In the genomic region with DNA sequence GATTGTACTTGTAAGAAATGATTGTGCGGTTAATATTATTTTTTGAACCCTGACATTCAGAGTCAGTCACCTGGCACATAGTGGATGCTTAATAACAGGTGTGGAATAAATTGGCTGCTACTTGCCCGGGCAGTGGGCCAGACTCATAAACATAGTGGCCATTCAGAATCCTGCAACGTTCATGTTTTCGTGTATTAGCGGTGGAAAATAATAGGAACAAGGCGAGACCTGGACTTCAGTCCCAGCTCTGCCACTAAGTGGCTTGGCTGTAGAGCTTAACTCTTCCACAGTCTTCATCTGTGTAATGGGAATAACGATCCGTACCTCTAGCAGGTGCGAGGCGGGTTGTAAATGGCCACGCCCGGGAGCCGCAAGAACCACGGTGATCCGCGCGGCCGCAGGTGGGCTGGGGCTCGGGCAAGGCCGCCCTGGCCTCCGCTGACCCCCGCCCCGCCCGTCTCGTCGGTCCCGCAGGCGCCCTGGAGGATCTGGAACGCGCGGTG, we compare ENCODE assay signal across 8 cellular contexts. TPM values are rescaled to one million over a fixed set of nuclear protein-coding genes. Genes with fewer than 3 reads are reported as not detected.
DNase-seq lines count a peak whose midpoint lies in the region; ATAC-seq and TF ChIP-seq lines count a peak whose summit lies in the region.

No MANE protein-coding gene starts in this region.

- no peak for TF ChIP-seq CTCF in hepatocyte (IDR thresholded peaks at IDR 0.05; ENCODE audit: poor library complexity)

- peak; percentile 21 for DNase-seq in DMS153 (lab: John Stamatoyannopoulos, UW)
- DNase-seq in activated CD4-positive, alpha-beta memory T cell treated with anti-CD3 and anti-CD28 coated beads for 36 hours, result no peak
- DNase-seq in hepatocyte (ENCODE audit: low spot score), result no peak
- DNase-seq in epidermal melanocyte (ENCODE audit: insufficient read length, low spot score), result no peak
- DNase-seq in NK-92 treated with Interleukin-12 subunit alpha and Interleukin-12 subunit beta, amount 100 ng/mL, for 24 hours (lab: John Stamatoyannopoulos, UW), result no peak

- H3K36me3 ChIP-seq in hepatocyte (replicated peaks; ENCODE audit: insufficient read depth, low read depth) (no peaks in the 10 kb centered on the region), skeletal muscle tissue (ENCODE audit: control insufficient read depth in 3 of 3, insufficient read depth in 3 of 3, low read length in 3 of 3) (peaks cover 0 to 5% (median under 1%) of the 10 kb centered on the region in 3 donors)

- H3K27ac ChIP-seq in hepatocyte (peak overlapping the region; percentile 91), skeletal muscle tissue (ENCODE audit: low read depth, low read length) (peak overlapping the region; percentile 40)

- POLR2A ChIA-PET in activated CD4-positive, alpha-beta memory T cell treated with anti-CD3 and anti-CD28 coated beads for 36 hours (lab: Charles Lee), result interaction anchor here (0.6 to 1.0 kb wide), 2 partner anchors 8 to 91 kb away, joined by 3 read pairs; no protein-coding TSS in a partner anchor

- H3K9me3 ChIP-seq in hepatocyte (ENCODE audit: low read depth), result no peaks in the 10 kb centered on the region
- no peaks in the 10 kb centered on the region for H3K9me3 ChIP-seq in skeletal muscle tissue (ENCODE audit: control insufficient read depth in 3 of 3, low read length in 3 of 3)

- no peaks in the 10 kb centered on the region for H3K9me2 ChIP-seq in hepatocyte (replicated peaks; ENCODE audit: insufficient read depth)

- peaks cover 15% of the 10 kb centered on the region for H3K4me1 ChIP-seq in hepatocyte (ENCODE audit: insufficient read depth)
- H3K4me1 ChIP-seq in skeletal muscle tissue (ENCODE audit: control insufficient read depth in 3 of 3, insufficient read depth in 3 of 3, low read length in 3 of 3), result peaks cover 18 to 27% (median 22%) of the 10 kb centered on the region in 3 donors

- H3K27me3 Mint-ChIP-seq in IgD-negative memory B cell, result no peaks in the 10 kb centered on the region
- H3K27me3 Mint-ChIP-seq in activated CD4-positive, alpha-beta memory T cell treated with anti-CD3 and anti-CD28 coated beads for 36 hours, result no peaks in the 10 kb centered on the region

- H3K27me3 ChIP-seq in hepatocyte (no peaks in the 10 kb centered on the region), skeletal muscle tissue (ENCODE audit: control insufficient read depth in 3 of 3, insufficient read depth in 3 of 3, low read length in 3 of 3) (no peaks in the 10 kb centered on the region)

- H3K4me1 Mint-ChIP-seq in IgD-negative memory B cell, result peaks cover 15 to 21% (median 17%) of the 10 kb centered on the region in 3 donors
- H3K4me1 Mint-ChIP-seq in activated CD4-positive, alpha-beta memory T cell treated with anti-CD3 and anti-CD28 coated beads for 36 hours (ENCODE audit: low read depth), result peaks cover 28% of the 10 kb centered on the region

- H2AFZ ChIP-seq in hepatocyte, result peak overlapping the region; percentile 96

- CTCF ChIA-PET in activated CD4-positive, alpha-beta memory T cell treated with anti-CD3 and anti-CD28 coated beads for 36 hours (lab: Charles Lee), result interaction anchor here (1.0 to 1.5 kb wide), 3 partner anchors 12 to 235 kb away, joined by 3 to 6 read pairs (median 3); a partner anchor contains a TSS

- H3K27ac Mint-ChIP-seq in IgD-negative memory B cell, result peak overlapping the region; percentile 30 to 96 (median 47)
- peak overlapping the region; percentile 32 for H3K27ac Mint-ChIP-seq in activated CD4-positive, alpha-beta memory T cell treated with anti-CD3 and anti-CD28 coated beads for 36 hours

- H3K9me3 Mint-ChIP-seq in IgD-negative memory B cell, result no peaks in the 10 kb centered on the region
- H3K9me3 Mint-ChIP-seq in activated CD4-positive, alpha-beta memory T cell treated with anti-CD3 and anti-CD28 coated beads for 36 hours, result no peaks in the 10 kb centered on the region

- H3K4me3 Mint-ChIP-seq in IgD-negative memory B cell, result peak overlapping the region; percentile 89 to 92 (median 91)
- H3K4me3 Mint-ChIP-seq in activated CD4-positive, alpha-beta memory T cell treated with anti-CD3 and anti-CD28 coated beads for 36 hours, result peak overlapping the region; percentile 92

- H3K79me2 ChIP-seq in hepatocyte, result peaks cover 10% of the 10 kb centered on the region

- no peak for ATAC-seq in GM21526 (IDR thresholded peaks at IDR 0.05; ENCODE audit: low FRiP score, unreplicated experiment)

- 6% methylated on average over 30 of the region's 31 CpGs for WGBS in hepatocyte (ENCODE audit: low lambda C conversion rate, missing lambda C conversion rate)

- H3K4me3 ChIP-seq in hepatocyte, result peak overlapping the region; percentile 100
- H3K4me3 ChIP-seq in skeletal muscle tissue (ENCODE audit: low read length in 3 of 3), result peak overlapping the region; percentile 69 to 82 (median 82)

- peak overlapping the region; percentile 92 for H3K4me2 ChIP-seq in hepatocyte

- intact Hi-C loops in activated CD4-positive, alpha-beta memory T cell treated with anti-CD3 and anti-CD28 coated beads for 36 hours (cut with micrococcal nuclease), result loop anchor here (2.0 kb wide), 1 partner anchor 43 kb away; a partner anchor contains a TSS

- peak overlapping the region; percentile 66 to 86 (median 73) for H3K9ac ChIP-seq in skeletal muscle tissue (ENCODE audit: low read depth in 1 of 3, low read length in 3 of 3)

- H3K36me3 Mint-ChIP-seq in IgD-negative memory B cell, result peaks cover 2% of the 10 kb centered on the region
- no peaks in the 10 kb centered on the region for H3K36me3 Mint-ChIP-seq in activated CD4-positive, alpha-beta memory T cell treated with anti-CD3 and anti-CD28 coated beads for 36 hours

- no peaks in the 10 kb centered on the region for H4K20me1 ChIP-seq in hepatocyte (ENCODE audit: insufficient read depth, poor library complexity, severe bottlenecking)

RNA-seq across cellular contexts. Expression of a gene that starts 0.8 kb away (rescaled TPM):
- 11.2 TPM for polyA plus RNA-seq in IgD-negative memory B cell
- total RNA-seq in activated CD4-positive, alpha-beta memory T cell treated with anti-CD3 and anti-CD28 coated beads for 36 hours, result 10 to 100 TPM in 1 of 2 experiments, 1 to 10 TPM in 1; 9.5 to 13.0 TPM
- total RNA-seq in hepatocyte, result 30.6 and 32.3 TPM in 2 replicates
- polyA plus RNA-seq in hepatocyte, result 35.6 and 42.9 TPM in 2 replicates
- total RNA-seq in skeletal muscle tissue, result 8.9 TPM

RNA-seq across cellular contexts. Expression of a gene that starts 3.0 kb away (rescaled TPM):
- polyA plus RNA-seq in IgD-negative memory B cell, result 0.55 TPM
- total RNA-seq in activated CD4-positive, alpha-beta memory T cell treated with anti-CD3 and anti-CD28 coated beads for 36 hours, result not detected
- total RNA-seq in hepatocyte, result 1.9 and 4.9 TPM in 2 replicates
- 2.1 and 3.1 TPM in 2 replicates for polyA plus RNA-seq in hepatocyte
- total RNA-seq in skeletal muscle tissue, result 1.0 TPM

RNA-seq across cellular contexts. Expression of a gene that starts 35.5 kb away (rescaled TPM):
- 6.2 TPM for polyA plus RNA-seq in IgD-negative memory B cell
- 10 to 100 TPM; 16.0 to 17.1 TPM for total RNA-seq in activated CD4-positive, alpha-beta memory T cell treated with anti-CD3 and anti-CD28 coated beads for 36 hours
- total RNA-seq in hepatocyte, result 20.6 and 21.0 TPM in 2 replicates
- 12.3 and 12.6 TPM in 2 replicates for polyA plus RNA-seq in hepatocyte
- total RNA-seq in skeletal muscle tissue, result 26.6 TPM

RNA-seq across cellular contexts. Expression of a gene that starts 42.0 kb away (rescaled TPM):
- polyA plus RNA-seq in IgD-negative memory B cell (97.5 TPM), hepatocyte (166 and 194 TPM in 2 replicates)
- total RNA-seq in activated CD4-positive, alpha-beta memory T cell treated with anti-CD3 and anti-CD28 coated beads for 36 hours, result 100 to 1,000 TPM; 180 to 182 TPM
- total RNA-seq in hepatocyte (177 and 190 TPM in 2 replicates), skeletal muscle tissue (61.1 TPM)
